In the genomic region with DNA sequence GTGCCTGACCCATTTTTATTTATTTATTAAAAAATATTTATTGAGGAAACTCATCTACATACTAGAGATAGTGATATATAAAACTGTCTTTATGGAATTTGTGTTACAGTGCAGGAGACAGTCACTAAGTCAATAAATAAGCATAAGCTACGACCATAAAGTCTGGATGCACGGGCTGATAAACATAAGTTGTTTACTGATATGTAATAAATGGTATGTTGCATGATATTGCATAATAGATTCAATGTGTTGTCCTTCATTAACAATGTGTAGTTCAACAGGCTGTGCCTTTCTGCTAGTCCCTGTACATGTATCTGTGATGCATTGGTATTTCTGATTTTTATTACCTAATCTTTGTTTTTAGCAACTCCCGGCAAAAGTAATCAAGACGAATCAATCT, we compare ENCODE assay signal across 8 cellular contexts.
"Had no signal": no experiment of that assay in that cellular context is flagged by ENCODE, and none has a peak within 500 bp of the region (broad histone marks: within the 10 kb centered on the region; RNA-seq: fewer than 3 reads in every experiment).

No MANE protein-coding gene starts in this region.

- DNase-seq: GM23248, GOT3, H7, HFFc6, KG1 had no signal

- H3K36me3 ChIP-seq: HAP-1 had no signal

- H3K9ac ChIP-seq: GM23248 had no signal

- H3K27ac ChIP-seq: GM23248, HL-60 had no signal

- H2AFZ ChIP-seq: GM23248 had no signal

- H3K9me3 ChIP-seq: HAP-1 had no signal

- H3K4me3 ChIP-seq: GM23248, HAP-1 had no signal

- ATAC-seq: HCT116 had no signal
